ENCODE assay signal across 8 cellular contexts in genomic region chr1:32773018-32773763, GRCh38. TPM values are rescaled to one million over a fixed set of nuclear protein-coding genes. Genes with fewer than 3 reads are reported as not detected.
DNase-seq lines count a peak whose midpoint lies in the region; ATAC-seq and TF ChIP-seq lines count a peak whose summit lies in the region.

No MANE protein-coding gene starts in this region.

- H3K27me3 Mint-ChIP-seq in Caco-2 (ENCODE audit: insufficient read depth, unreplicated experiment) = no peaks in the 10 kb centered on the region
- H3K27me3 Mint-ChIP-seq in activated CD4-positive, alpha-beta memory T cell treated with anti-CD3 and anti-CD28 coated beads, Interleukin-2, amount 10 ng/mL, durations not matched to agents 7 days and 5 days = no peaks in the 10 kb centered on the region
- peaks cover 4% of the 10 kb centered on the region for H3K27me3 Mint-ChIP-seq in memory B cell

- CTCF ChIA-PET in Caco-2 (lab: Charles Lee) = interaction anchor here (0.6 to 5.6 kb wide), 5 partner anchors 17 to 75 kb away, joined by 3 to 79 read pairs (median 4); no protein-coding TSS in a partner anchor
- CTCF ChIA-PET in activated CD4-positive, alpha-beta memory T cell treated with anti-CD3 and anti-CD28 coated beads, Interleukin-2, amount 10 ng/mL, durations not matched to agents 7 days and 5 days (lab: Charles Lee) = interaction anchor here (0.5 to 7.7 kb wide), 24 partner anchors 9 to 379 kb away, joined by 3 to 157 read pairs (median 4); partner anchors contain the start of genes BSDC1, S100PBP and YARS1

- H3K27ac Mint-ChIP-seq in Caco-2 (ENCODE audit: unreplicated experiment) (peak overlapping the region; percentile 73), memory B cell (no peak overlapping the region)
- H3K27ac Mint-ChIP-seq in activated CD4-positive, alpha-beta memory T cell treated with anti-CD3 and anti-CD28 coated beads, Interleukin-2, amount 10 ng/mL, durations not matched to agents 7 days and 5 days = peak overlapping the region; percentile 15

- POLR2A ChIA-PET in Caco-2 (lab: Charles Lee) = interaction anchor here (0.8 kb wide), 1 partner anchor 12 kb away, joined by 4 read pairs; no protein-coding TSS in a partner anchor
- POLR2A ChIA-PET in activated CD4-positive, alpha-beta memory T cell treated with anti-CD3 and anti-CD28 coated beads, Interleukin-2, amount 10 ng/mL, durations not matched to agents 7 days and 5 days (lab: Charles Lee) = interaction anchor here (1.4 to 2.4 kb wide), 2 partner anchors 11 to 61 kb away, joined by 3 to 15 read pairs; no protein-coding TSS in a partner anchor

- H3K4me3 Mint-ChIP-seq in Caco-2 (ENCODE audit: unreplicated experiment) (peak overlapping the region; percentile 35), memory B cell (no peak overlapping the region)
- H3K4me3 Mint-ChIP-seq in activated CD4-positive, alpha-beta memory T cell treated with anti-CD3 and anti-CD28 coated beads, Interleukin-2, amount 10 ng/mL, durations not matched to agents 7 days and 5 days = no peak overlapping the region

- H3K9me3 Mint-ChIP-seq in Caco-2 (ENCODE audit: unreplicated experiment) (no peaks in the 10 kb centered on the region), memory B cell (no peaks in the 10 kb centered on the region)
- no peaks in the 10 kb centered on the region for H3K9me3 Mint-ChIP-seq in activated CD4-positive, alpha-beta memory T cell treated with anti-CD3 and anti-CD28 coated beads, Interleukin-2, amount 10 ng/mL, durations not matched to agents 7 days and 5 days

- peak; percentile 82 to 86 for DNase-seq in Caco-2
- DNase-seq in NCI-H774 (lab: John Stamatoyannopoulos, UW) = peak; percentile 82
- DNase-seq in activated CD4-positive, alpha-beta memory T cell treated with anti-CD3 and anti-CD28 coated beads, Interleukin-2, amount 10 ng/mL, durations not matched to agents 7 days and 5 days = peak; percentile 78
- peak; percentile 62 for DNase-seq in effector CD4-positive, alpha-beta T cell
- DNase-seq in memory B cell (ENCODE audit: low spot score in 2 of 2) = peak; percentile 68 to 69
- DNase-seq in stimulated activated CD8-positive, alpha-beta memory T cell treated with anti-CD3 and anti-CD28 coated beads, Interleukin-15, amount 100 ng/mL, for 4 hours (ENCODE audit: low read depth in 2 of 2) = peak; percentile 28 to 36

- no peaks in the 10 kb centered on the region for H3K9me3 ChIP-seq in Caco-2

- intact Hi-C loops in Caco-2 (cut with micrococcal nuclease; ENCODE audit: unreplicated experiment) = loop anchor here (1.0 to 10.0 kb wide), 2 partner anchors 61 to 368 kb away; no protein-coding TSS in a partner anchor

- no TSS peak for BruUV-seq in Caco-2 (replicated peaks; lab: Mats Ljungman, UMichigan)

- H3K36me3 Mint-ChIP-seq in Caco-2 (ENCODE audit: insufficient read depth, unreplicated experiment) (peaks cover 75% of the 10 kb centered on the region), memory B cell (peaks cover 11% of the 10 kb centered on the region)
- peaks cover 37% of the 10 kb centered on the region for H3K36me3 Mint-ChIP-seq in activated CD4-positive, alpha-beta memory T cell treated with anti-CD3 and anti-CD28 coated beads, Interleukin-2, amount 10 ng/mL, durations not matched to agents 7 days and 5 days (ENCODE audit: low read depth)

- peaks cover 6% of the 10 kb centered on the region; the same call in 1 of the 2 replicates for H3K4me1 ChIP-seq in Caco-2

- H3K4me1 Mint-ChIP-seq in Caco-2 (ENCODE audit: low read depth, unreplicated experiment) = peaks cover 16% of the 10 kb centered on the region
- H3K4me1 Mint-ChIP-seq in activated CD4-positive, alpha-beta memory T cell treated with anti-CD3 and anti-CD28 coated beads, Interleukin-2, amount 10 ng/mL, durations not matched to agents 7 days and 5 days = peaks cover 15% of the 10 kb centered on the region
- H3K4me1 Mint-ChIP-seq in memory B cell = peaks cover 4% of the 10 kb centered on the region

- peak; percentile 74 to 79 for TF ChIP-seq CTCF in Caco-2 (IDR thresholded peaks at IDR 0.05; ENCODE audit: insufficient read depth in 1 of 2, low read depth in 1 of 2, low read length in 1 of 2, severe bottlenecking in 1 of 2, unreplicated experiment in 1 of 2)

- no peak overlapping the region for H3K4me3 ChIP-seq in Caco-2 (ENCODE audit: low read depth, low read length)

- H3K27me3 ChIP-seq in Caco-2 (replicated peaks; ENCODE audit: control insufficient read depth, insufficient read depth, low read length) = no peaks in the 10 kb centered on the region

- H3K36me3 ChIP-seq in Caco-2 (ENCODE audit: control insufficient read depth, insufficient read depth, low read length) = no peaks in the 10 kb centered on the region; the same call in 1 of the 2 replicates

- ATAC-seq in HG03439 (IDR thresholded peaks at IDR 0.05; ENCODE audit: unreplicated experiment) = peak; percentile 61
- ATAC-seq in memory B cell (ENCODE audit: low read depth) = peak; percentile 94
- ATAC-seq in GM19455 (IDR thresholded peaks at IDR 0.05; ENCODE audit: unreplicated experiment) = no peak

RNA-seq across cellular contexts. Expression of gene YARS1, which starts 44.0 kb away (rescaled TPM):
- 177 and 184 TPM in 2 replicates for total RNA-seq in Caco-2 (2022)
- total RNA-seq in activated CD4-positive, alpha-beta memory T cell treated with anti-CD3 and anti-CD28 coated beads, Interleukin-2, amount 10 ng/mL, durations not matched to agents 7 days and 5 days = 100 to 1,000 TPM; 204 to 214 TPM

RNA-seq across cellular contexts. Expression of gene S100PBP, which starts 44.3 kb away (rescaled TPM):
- total RNA-seq in Caco-2 (2022) = 23.8 and 32.8 TPM in 2 replicates
- 10 to 100 TPM; 78.4 to 84.0 TPM for total RNA-seq in activated CD4-positive, alpha-beta memory T cell treated with anti-CD3 and anti-CD28 coated beads, Interleukin-2, amount 10 ng/mL, durations not matched to agents 7 days and 5 days

Comparison
In these comparisons a context has a peak if more than half of its experiments do, and no peak if none do; other contexts are left out.
1. DNase-seq: peak in every context shown above with its lines; median percentile 84 in Caco-2; 82 in NCI-H774; 78 in activated CD4-positive, alpha-beta memory T cell treated with anti-CD3 and anti-CD28 coated beads, Interleukin-2, amount 10 ng/mL, durations not matched to agents 7 days and 5 days; 68 in memory B cell; 62 in effector CD4-positive, alpha-beta T cell; 32 in stimulated activated CD8-positive, alpha-beta memory T cell treated with anti-CD3 and anti-CD28 coated beads, Interleukin-15, amount 100 ng/mL, for 4 hours.